ENCODE assay signal across 10 cellular contexts in genomic region chr9:116683535-116683934, GRCh38.
"Had no signal": no experiment of that assay in that cellular context is flagged by ENCODE, and none has a peak within 500 bp of the region (broad histone marks: within the 10 kb centered on the region; RNA-seq: fewer than 3 reads in every experiment).

No MANE protein-coding gene starts in this region.

- H3K4me3 ChIP-seq: GM23338 had no signal

- H3K27ac Mint-ChIP-seq: GM23338, H9, HFFc6 had no signal

- H2AFZ ChIP-seq: GM23338 had no signal

- H3K9me3 Mint-ChIP-seq: HFFc6 had no signal

- H3K4me3 Mint-ChIP-seq: GM23338, H9, HFFc6 had no signal

- H3K9ac ChIP-seq: KMS-11 had no signal

- DNase-seq: H9, HCEC 1CT, HFFc6, IMR-90, KBM-7 had no signal

- FAIRE-seq: H1, H54, HTR-8/SVneo had no signal

- ATAC-seq: GM23338 had no signal

- H3K27ac ChIP-seq: KMS-11 had no signal

- H3K4me2 ChIP-seq: GM23338, KMS-11 had no signal
